ENCODE assay signal across 3 cellular contexts in genomic region chr6:28334272-28335039, GRCh38.
A peak's percentile ranks its signal among the peaks of the same experiment; 100 is the strongest.
TF ChIP-seq lines count a peak whose summit lies in the region.

No MANE protein-coding gene starts in this region.

TF ChIP-seq in A549, 52 proteins besides CTCF, POLR2A, EP300 and RAD21:
- TF ChIP-seq ZFP36 (IDR thresholded peaks at IDR 0.05; ENCODE audit: borderline replicate concordance, partially characterized antibody) = no peak
- peak; percentile 56 for TF ChIP-seq MAFK (IDR thresholded peaks at IDR 0.05; ENCODE audit: partially characterized antibody)

TF ChIP-seq in IMR-90, 13 proteins besides CTCF, POLR2A, EP300 and RAD21:
- peak; percentile 39 for TF ChIP-seq MAFK (IDR thresholded peaks at IDR 0.05; ENCODE audit: low read depth, low read length)
- TF ChIP-seq RCOR1 (IDR thresholded peaks at IDR 0.05; ENCODE audit: insufficient replicate concordance, low read length) = no peak
TF ChIP-seq in IMR-90: peak in this region for 1.

TF ChIP-seq in GM12891, 5 proteins besides CTCF, POLR2A, EP300 and RAD21:
- TF ChIP-seq POLR2AphosphoS5 (IDR thresholded peaks at IDR 0.05; ENCODE audit: low read depth, low read length) (no peak), PAX5 (IDR thresholded peaks at IDR 0.05; ENCODE audit: insufficient read depth, low read length, severe bottlenecking) (no peak), SPI1 (IDR thresholded peaks at IDR 0.05; ENCODE audit: low read depth, low read length) (no peak), POU2F2 (IDR thresholded peaks at IDR 0.05; ENCODE audit: low read depth, low read length) (no peak), TAF1 (IDR thresholded peaks at IDR 0.05; ENCODE audit: low read depth, low read length) (no peak)
